Comparison of ENCODE assay signal across 8 cellular contexts in genomic region chr17:59827721-59828477, GRCh38.
DNase-seq lines count a peak whose midpoint lies in the region; ATAC-seq and TF ChIP-seq lines count a peak whose summit lies in the region.

No MANE protein-coding gene starts in this region.

- H3K9me3 ChIP-seq in RWPE2 (ENCODE audit: severe bottlenecking), result no peaks in the 10 kb centered on the region

- H3K4me3 Mint-ChIP-seq in activated CD4-positive, alpha-beta T cell treated with anti-CD3 and anti-CD28 coated beads, Interleukin-2, amount 10 ng/mL, durations not matched to agents 7 days and 5 days, result peak overlapping the region; percentile 71

- H3K36me3 Mint-ChIP-seq in activated CD4-positive, alpha-beta T cell treated with anti-CD3 and anti-CD28 coated beads, Interleukin-2, amount 10 ng/mL, durations not matched to agents 7 days and 5 days (ENCODE audit: low read depth), result peaks cover 18% of the 10 kb centered on the region

- no peak overlapping the region for H3K4me3 ChIP-seq in RWPE2 (ENCODE audit: severe bottlenecking)

- no peaks in the 10 kb centered on the region for H3K27me3 ChIP-seq in RWPE2 (ENCODE audit: insufficient read depth, poor library complexity, severe bottlenecking)

- no peaks in the 10 kb centered on the region for H3K9me3 Mint-ChIP-seq in activated CD4-positive, alpha-beta T cell treated with anti-CD3 and anti-CD28 coated beads, Interleukin-2, amount 10 ng/mL, durations not matched to agents 7 days and 5 days

- no peak for TF ChIP-seq CTCF in RWPE2 (IDR thresholded peaks at IDR 0.05; ENCODE audit: poor library complexity, severe bottlenecking)

- H3K4me1 ChIP-seq in RWPE2 (ENCODE audit: insufficient read depth, poor library complexity, severe bottlenecking), result peaks cover 46% of the 10 kb centered on the region

- ATAC-seq in RWPE2 (ENCODE audit: low read depth), result no peak
- no peak for ATAC-seq in GM18511 (IDR thresholded peaks at IDR 0.05; ENCODE audit: unreplicated experiment)

- no peak for DNase-seq in activated CD4-positive, alpha-beta T cell treated with anti-CD3 and anti-CD28 coated beads, Interleukin-2, amount 10 ng/mL, durations not matched to agents 7 days and 5 days
- DNase-seq in activated CD4-positive, alpha-beta T cell treated with anti-CD3 and anti-CD28 coated beads, Interleukin-2, amount 50 U/mL, for 1 hour, result no peak
- DNase-seq in RWPE2 (ENCODE audit: low spot score) (no peak), glomerular visceral epithelial cell (ENCODE audit: extremely low spot score) (peak; percentile 75), superior temporal gyrus (ENCODE audit: extremely low spot score) (peak; percentile 5), hypothalamus (lab: John Stamatoyannopoulos, UW) (no peak), NCI-H1436 (lab: John Stamatoyannopoulos, UW) (no peak)

- H3K36me3 ChIP-seq in RWPE2 (ENCODE audit: low read depth), result no peaks in the 10 kb centered on the region

- H3K27me3 Mint-ChIP-seq in activated CD4-positive, alpha-beta T cell treated with anti-CD3 and anti-CD28 coated beads, Interleukin-2, amount 10 ng/mL, durations not matched to agents 7 days and 5 days, result no peaks in the 10 kb centered on the region

- POLR2A ChIA-PET in activated CD4-positive, alpha-beta T cell treated with anti-CD3 and anti-CD28 coated beads, Interleukin-2, amount 10 ng/mL, durations not matched to agents 7 days and 5 days (lab: Charles Lee), result interaction anchor here (0.5 to 3.6 kb wide), 8 partner anchors 10 to 281 kb away, joined by 3 to 47 read pairs (median 7); no protein-coding TSS in a partner anchor

- H3K27ac Mint-ChIP-seq in activated CD4-positive, alpha-beta T cell treated with anti-CD3 and anti-CD28 coated beads, Interleukin-2, amount 10 ng/mL, durations not matched to agents 7 days and 5 days, result peak overlapping the region; percentile 96

- peaks cover 74% of the 10 kb centered on the region for H3K4me1 Mint-ChIP-seq in activated CD4-positive, alpha-beta T cell treated with anti-CD3 and anti-CD28 coated beads, Interleukin-2, amount 10 ng/mL, durations not matched to agents 7 days and 5 days

- H3K27ac ChIP-seq in RWPE2 (ENCODE audit: poor library complexity, severe bottlenecking), result peak overlapping the region; percentile 98

- CTCF ChIA-PET in activated CD4-positive, alpha-beta T cell treated with anti-CD3 and anti-CD28 coated beads, Interleukin-2, amount 10 ng/mL, durations not matched to agents 7 days and 5 days (lab: Charles Lee), result interaction anchor here (0.6 to 2.4 kb wide), 12 partner anchors 10 to 388 kb away, joined by 3 to 9 read pairs (median 4); no protein-coding TSS in a partner anchor

Comparison
In these comparisons a context has a peak if more than half of its experiments do, and no peak if none do; other contexts are left out.
1. DNase-seq: peak in glomerular visceral epithelial cell (single experiment) and superior temporal gyrus (single experiment); none in activated CD4-positive, alpha-beta T cell treated with anti-CD3 and anti-CD28 coated beads, Interleukin-2, amount 10 ng/mL, durations not matched to agents 7 days and 5 days (single experiment), activated CD4-positive, alpha-beta T cell treated with anti-CD3 and anti-CD28 coated beads, Interleukin-2, amount 50 U/mL, for 1 hour (single experiment), RWPE2 (single experiment), hypothalamus (0 of 51) and NCI-H1436 (single experiment).